Comparison of ENCODE assay signal across 1 cellular context in the genomic region with DNA sequence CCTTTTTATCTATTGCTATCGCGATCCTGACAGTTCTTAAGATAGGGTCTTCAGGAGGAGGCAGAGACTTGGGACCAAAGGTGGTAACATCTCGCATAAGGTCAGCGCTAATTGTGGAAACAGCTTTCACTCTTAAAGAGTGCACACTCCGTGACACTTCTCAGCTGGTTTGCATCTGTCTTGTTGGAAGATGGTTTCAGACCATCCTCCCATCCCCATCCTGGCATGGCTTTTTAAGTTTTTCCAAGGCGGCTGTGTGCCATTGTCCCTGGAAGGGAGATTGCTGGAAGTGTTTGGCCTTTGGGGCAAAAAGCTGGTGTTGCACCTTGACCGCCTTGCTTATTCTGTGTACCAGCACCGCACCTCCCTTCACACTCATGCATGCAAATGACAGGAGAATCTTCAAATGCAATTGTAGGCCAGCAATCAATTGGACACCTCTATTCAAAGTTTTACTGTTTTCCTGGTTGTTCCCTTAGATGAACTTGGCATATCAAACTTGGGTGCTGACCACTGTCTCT.
TF ChIP-seq lines count a peak whose summit lies in the region.

No MANE protein-coding gene starts in this region.

TF ChIP-seq in HepG2, 621 proteins besides CTCF, POLR2A, EP300 and RAD21 (continued from another document):
- TF ChIP-seq, protein P1, sequence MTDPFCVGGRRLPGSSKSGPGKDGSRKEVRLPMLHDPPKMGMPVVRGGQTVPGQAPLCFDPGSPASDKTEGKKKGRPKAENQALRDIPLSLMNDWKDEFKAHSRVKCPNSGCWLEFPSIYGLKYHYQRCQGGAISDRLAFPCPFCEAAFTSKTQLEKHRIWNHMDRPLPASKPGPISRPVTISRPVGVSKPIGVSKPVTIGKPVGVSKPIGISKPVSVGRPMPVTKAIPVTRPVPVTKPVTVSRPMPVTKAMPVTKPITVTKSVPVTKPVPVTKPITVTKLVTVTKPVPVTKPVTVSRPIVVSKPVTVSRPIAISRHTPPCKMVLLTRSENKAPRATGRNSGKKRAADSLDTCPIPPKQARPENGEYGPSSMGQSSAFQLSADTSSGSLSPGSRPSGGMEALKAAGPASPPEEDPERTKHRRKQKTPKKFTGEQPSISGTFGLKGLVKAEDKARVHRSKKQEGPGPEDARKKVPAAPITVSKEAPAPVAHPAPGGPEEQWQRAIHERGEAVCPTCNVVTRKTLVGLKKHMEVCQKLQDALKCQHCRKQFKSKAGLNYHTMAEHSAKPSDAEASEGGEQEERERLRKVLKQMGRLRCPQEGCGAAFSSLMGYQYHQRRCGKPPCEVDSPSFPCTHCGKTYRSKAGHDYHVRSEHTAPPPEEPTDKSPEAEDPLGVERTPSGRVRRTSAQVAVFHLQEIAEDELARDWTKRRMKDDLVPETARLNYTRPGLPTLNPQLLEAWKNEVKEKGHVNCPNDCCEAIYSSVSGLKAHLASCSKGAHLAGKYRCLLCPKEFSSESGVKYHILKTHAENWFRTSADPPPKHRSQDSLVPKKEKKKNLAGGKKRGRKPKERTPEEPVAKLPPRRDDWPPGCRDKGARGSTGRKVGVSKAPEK (CRISPR knock-in tag; IDR thresholded peaks at IDR 0.05; ENCODE audit: borderline replicate concordance) = 0 out of 2 replicates have a peak, but pooled peaks have one; percentile 4
- TF ChIP-seq MAZ (IDR thresholded peaks at IDR 0.05; ENCODE audit: borderline replicate concordance, low read depth, low read length) (no peak), MAZ (CRISPR knock-in tag; IDR thresholded peaks at IDR 0.05; ENCODE audit: low read depth) (no peak), SMARCC2 (IDR thresholded peaks at IDR 0.05) (no peak), ZSCAN29 (CRISPR knock-in tag; conservative IDR thresholded peaks at IDR 0.05) (no peak), TOE1 (CRISPR knock-in tag; IDR thresholded peaks at IDR 0.05) (no peak), RARA (CRISPR knock-in tag; IDR thresholded peaks at IDR 0.05) (no peak), TBP (CRISPR knock-in tag; IDR thresholded peaks at IDR 0.05) (no peak), SALL2 (CRISPR knock-in tag; IDR thresholded peaks at IDR 0.05) (no peak), IKZF4 (CRISPR knock-in tag; IDR thresholded peaks at IDR 0.05; ENCODE audit: borderline replicate concordance, low read depth, not compliant biosample characterization) (peak; percentile 43), KAT7 (CRISPR knock-in tag; IDR thresholded peaks at IDR 0.05; ENCODE audit: borderline replicate concordance) (no peak), MXD4 (CRISPR knock-in tag; IDR thresholded peaks at IDR 0.05) (no peak), ETV6 (CRISPR knock-in tag; conservative IDR thresholded peaks at IDR 0.05) (no peak), FOSL1 (CRISPR knock-in tag; IDR thresholded peaks at IDR 0.05; ENCODE audit: borderline replicate concordance) (no peak), ZNF33A (CRISPR knock-in tag; IDR thresholded peaks at IDR 0.05; ENCODE audit: borderline replicate concordance) (no peak), ARID2 (CRISPR knock-in tag; IDR thresholded peaks at IDR 0.05; ENCODE audit: borderline replicate concordance) (0 out of 2 replicates have a peak, but pooled peaks have one; percentile 54), PHF20 (CRISPR knock-in tag; IDR thresholded peaks at IDR 0.05) (no peak), KDM3A (CRISPR knock-in tag; IDR thresholded peaks at IDR 0.05; ENCODE audit: low read depth) (no peak), SALL1 (CRISPR knock-in tag; IDR thresholded peaks at IDR 0.05) (no peak), PITX1 (CRISPR knock-in tag; IDR thresholded peaks at IDR 0.05) (no peak), RXRB (CRISPR knock-in tag; IDR thresholded peaks at IDR 0.05; ENCODE audit: borderline replicate concordance) (no peak), MTA3 (CRISPR knock-in tag; IDR thresholded peaks at IDR 0.05) (no peak), NBN (conservative IDR thresholded peaks at IDR 0.05) (no peak), EHMT2 (IDR thresholded peaks at IDR 0.05; ENCODE audit: borderline replicate concordance, low read depth, low read length) (no peak), SMAD3 (CRISPR knock-in tag; IDR thresholded peaks at IDR 0.05) (no peak), ZNF234 (CRISPR knock-in tag; conservative IDR thresholded peaks at IDR 0.05) (no peak), MYNN (CRISPR knock-in tag; IDR thresholded peaks at IDR 0.05; ENCODE audit: low read depth) (no peak), POLR2AphosphoS2 (IDR thresholded peaks at IDR 0.05; ENCODE audit: low read depth, low read length) (no peak), HMG20A (CRISPR knock-in tag; IDR thresholded peaks at IDR 0.05; ENCODE audit: borderline replicate concordance) (no peak), ZFP36 (IDR thresholded peaks at IDR 0.05; ENCODE audit: borderline replicate concordance, low read depth, low read length, partially characterized antibody) (no peak), TGIF2 (CRISPR knock-in tag; IDR thresholded peaks at IDR 0.05) (peak; percentile 66; the same call in 1 of the 2 replicates)
- TF ChIP-seq, protein P2, sequence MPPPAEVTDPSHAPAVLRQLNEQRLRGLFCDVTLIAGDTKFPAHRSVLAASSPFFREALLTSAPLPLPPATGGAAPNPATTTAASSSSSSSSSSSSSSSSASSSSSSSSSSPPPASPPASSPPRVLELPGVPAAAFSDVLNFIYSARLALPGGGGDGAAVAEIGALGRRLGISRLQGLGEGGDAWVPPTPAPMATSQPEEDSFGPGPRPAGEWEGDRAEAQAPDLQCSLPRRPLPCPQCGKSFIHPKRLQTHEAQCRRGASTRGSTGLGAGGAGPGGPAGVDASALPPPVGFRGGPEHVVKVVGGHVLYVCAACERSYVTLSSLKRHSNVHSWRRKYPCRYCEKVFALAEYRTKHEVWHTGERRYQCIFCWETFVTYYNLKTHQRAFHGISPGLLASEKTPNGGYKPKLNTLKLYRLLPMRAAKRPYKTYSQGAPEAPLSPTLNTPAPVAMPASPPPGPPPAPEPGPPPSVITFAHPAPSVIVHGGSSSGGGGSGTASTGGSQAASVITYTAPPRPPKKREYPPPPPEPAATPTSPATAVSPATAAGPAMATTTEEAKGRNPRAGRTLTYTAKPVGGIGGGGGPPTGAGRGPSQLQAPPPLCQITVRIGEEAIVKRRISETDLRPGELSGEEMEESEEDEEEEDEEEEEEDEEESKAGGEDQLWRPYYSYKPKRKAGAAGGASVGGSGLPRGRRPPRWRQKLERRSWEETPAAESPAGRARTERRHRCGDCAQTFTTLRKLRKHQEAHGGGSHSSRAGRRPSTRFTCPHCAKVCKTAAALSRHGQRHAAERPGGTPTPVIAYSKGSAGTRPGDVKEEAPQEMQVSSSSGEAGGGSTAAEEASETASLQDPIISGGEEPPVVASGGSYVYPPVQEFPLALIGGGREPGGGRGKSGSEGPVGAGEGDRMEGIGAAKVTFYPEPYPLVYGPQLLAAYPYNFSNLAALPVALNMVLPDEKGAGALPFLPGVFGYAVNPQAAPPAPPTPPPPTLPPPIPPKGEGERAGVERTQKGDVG (CRISPR knock-in tag; IDR thresholded peaks at IDR 0.05; ENCODE audit: borderline replicate concordance) = no peak
- TF ChIP-seq, protein P3, sequence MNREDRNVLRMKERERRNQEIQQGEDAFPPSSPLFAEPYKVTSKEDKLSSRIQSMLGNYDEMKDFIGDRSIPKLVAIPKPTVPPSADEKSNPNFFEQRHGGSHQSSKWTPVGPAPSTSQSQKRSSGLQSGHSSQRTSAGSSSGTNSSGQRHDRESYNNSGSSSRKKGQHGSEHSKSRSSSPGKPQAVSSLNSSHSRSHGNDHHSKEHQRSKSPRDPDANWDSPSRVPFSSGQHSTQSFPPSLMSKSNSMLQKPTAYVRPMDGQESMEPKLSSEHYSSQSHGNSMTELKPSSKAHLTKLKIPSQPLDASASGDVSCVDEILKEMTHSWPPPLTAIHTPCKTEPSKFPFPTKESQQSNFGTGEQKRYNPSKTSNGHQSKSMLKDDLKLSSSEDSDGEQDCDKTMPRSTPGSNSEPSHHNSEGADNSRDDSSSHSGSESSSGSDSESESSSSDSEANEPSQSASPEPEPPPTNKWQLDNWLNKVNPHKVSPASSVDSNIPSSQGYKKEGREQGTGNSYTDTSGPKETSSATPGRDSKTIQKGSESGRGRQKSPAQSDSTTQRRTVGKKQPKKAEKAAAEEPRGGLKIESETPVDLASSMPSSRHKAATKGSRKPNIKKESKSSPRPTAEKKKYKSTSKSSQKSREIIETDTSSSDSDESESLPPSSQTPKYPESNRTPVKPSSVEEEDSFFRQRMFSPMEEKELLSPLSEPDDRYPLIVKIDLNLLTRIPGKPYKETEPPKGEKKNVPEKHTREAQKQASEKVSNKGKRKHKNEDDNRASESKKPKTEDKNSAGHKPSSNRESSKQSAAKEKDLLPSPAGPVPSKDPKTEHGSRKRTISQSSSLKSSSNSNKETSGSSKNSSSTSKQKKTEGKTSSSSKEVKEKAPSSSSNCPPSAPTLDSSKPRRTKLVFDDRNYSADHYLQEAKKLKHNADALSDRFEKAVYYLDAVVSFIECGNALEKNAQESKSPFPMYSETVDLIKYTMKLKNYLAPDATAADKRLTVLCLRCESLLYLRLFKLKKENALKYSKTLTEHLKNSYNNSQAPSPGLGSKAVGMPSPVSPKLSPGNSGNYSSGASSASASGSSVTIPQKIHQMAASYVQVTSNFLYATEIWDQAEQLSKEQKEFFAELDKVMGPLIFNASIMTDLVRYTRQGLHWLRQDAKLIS (CRISPR knock-in tag; IDR thresholded peaks at IDR 0.05) = no peak
- TF ChIP-seq, protein P4, sequence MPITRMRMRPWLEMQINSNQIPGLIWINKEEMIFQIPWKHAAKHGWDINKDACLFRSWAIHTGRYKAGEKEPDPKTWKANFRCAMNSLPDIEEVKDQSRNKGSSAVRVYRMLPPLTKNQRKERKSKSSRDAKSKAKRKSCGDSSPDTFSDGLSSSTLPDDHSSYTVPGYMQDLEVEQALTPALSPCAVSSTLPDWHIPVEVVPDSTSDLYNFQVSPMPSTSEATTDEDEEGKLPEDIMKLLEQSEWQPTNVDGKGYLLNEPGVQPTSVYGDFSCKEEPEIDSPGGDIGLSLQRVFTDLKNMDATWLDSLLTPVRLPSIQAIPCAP (CRISPR knock-in tag; IDR thresholded peaks at IDR 0.05; ENCODE audit: low read depth) = no peak
- TF ChIP-seq, protein P5, sequence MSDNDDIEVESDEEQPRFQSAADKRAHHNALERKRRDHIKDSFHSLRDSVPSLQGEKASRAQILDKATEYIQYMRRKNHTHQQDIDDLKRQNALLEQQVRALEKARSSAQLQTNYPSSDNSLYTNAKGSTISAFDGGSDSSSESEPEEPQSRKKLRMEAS (IDR thresholded peaks at IDR 0.05) = peak; percentile 24; the same call in 1 of the 2 replicates
- TF ChIP-seq, protein P6, sequence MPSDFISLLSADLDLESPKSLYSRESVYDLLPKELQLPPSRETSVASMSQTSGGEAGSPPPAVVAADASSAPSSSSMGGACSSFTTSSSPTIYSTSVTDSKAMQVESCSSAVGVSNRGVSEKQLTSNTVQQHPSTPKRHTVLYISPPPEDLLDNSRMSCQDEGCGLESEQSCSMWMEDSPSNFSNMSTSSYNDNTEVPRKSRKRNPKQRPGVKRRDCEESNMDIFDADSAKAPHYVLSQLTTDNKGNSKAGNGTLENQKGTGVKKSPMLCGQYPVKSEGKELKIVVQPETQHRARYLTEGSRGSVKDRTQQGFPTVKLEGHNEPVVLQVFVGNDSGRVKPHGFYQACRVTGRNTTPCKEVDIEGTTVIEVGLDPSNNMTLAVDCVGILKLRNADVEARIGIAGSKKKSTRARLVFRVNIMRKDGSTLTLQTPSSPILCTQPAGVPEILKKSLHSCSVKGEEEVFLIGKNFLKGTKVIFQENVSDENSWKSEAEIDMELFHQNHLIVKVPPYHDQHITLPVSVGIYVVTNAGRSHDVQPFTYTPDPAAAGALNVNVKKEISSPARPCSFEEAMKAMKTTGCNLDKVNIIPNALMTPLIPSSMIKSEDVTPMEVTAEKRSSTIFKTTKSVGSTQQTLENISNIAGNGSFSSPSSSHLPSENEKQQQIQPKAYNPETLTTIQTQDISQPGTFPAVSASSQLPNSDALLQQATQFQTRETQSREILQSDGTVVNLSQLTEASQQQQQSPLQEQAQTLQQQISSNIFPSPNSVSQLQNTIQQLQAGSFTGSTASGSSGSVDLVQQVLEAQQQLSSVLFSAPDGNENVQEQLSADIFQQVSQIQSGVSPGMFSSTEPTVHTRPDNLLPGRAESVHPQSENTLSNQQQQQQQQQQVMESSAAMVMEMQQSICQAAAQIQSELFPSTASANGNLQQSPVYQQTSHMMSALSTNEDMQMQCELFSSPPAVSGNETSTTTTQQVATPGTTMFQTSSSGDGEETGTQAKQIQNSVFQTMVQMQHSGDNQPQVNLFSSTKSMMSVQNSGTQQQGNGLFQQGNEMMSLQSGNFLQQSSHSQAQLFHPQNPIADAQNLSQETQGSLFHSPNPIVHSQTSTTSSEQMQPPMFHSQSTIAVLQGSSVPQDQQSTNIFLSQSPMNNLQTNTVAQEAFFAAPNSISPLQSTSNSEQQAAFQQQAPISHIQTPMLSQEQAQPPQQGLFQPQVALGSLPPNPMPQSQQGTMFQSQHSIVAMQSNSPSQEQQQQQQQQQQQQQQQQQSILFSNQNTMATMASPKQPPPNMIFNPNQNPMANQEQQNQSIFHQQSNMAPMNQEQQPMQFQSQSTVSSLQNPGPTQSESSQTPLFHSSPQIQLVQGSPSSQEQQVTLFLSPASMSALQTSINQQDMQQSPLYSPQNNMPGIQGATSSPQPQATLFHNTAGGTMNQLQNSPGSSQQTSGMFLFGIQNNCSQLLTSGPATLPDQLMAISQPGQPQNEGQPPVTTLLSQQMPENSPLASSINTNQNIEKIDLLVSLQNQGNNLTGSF (CRISPR knock-in tag; IDR thresholded peaks at IDR 0.05) = no peak
- TF ChIP-seq, protein P7, sequence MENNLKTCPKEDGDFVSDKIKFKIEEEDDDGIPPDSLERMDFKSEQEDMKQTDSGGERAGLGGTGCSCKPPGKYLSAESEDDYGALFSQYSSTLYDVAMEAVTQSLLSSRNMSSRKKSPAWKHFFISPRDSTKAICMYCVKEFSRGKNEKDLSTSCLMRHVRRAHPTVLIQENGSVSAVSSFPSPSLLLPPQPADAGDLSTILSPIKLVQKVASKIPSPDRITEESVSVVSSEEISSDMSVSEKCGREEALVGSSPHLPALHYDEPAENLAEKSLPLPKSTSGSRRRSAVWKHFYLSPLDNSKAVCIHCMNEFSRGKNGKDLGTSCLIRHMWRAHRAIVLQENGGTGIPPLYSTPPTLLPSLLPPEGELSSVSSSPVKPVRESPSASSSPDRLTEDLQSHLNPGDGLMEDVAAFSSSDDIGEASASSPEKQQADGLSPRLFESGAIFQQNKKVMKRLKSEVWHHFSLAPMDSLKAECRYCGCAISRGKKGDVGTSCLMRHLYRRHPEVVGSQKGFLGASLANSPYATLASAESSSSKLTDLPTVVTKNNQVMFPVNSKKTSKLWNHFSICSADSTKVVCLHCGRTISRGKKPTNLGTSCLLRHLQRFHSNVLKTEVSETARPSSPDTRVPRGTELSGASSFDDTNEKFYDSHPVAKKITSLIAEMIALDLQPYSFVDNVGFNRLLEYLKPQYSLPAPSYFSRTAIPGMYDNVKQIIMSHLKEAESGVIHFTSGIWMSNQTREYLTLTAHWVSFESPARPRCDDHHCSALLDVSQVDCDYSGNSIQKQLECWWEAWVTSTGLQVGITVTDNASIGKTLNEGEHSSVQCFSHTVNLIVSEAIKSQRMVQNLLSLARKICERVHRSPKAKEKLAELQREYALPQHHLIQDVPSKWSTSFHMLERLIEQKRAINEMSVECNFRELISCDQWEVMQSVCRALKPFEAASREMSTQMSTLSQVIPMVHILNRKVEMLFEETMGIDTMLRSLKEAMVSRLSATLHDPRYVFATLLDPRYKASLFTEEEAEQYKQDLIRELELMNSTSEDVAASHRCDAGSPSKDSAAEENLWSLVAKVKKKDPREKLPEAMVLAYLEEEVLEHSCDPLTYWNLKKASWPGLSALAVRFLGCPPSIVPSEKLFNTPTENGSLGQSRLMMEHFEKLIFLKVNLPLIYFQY (CRISPR knock-in tag; IDR thresholded peaks at IDR 0.05; ENCODE audit: borderline replicate concordance) = no peak
